12 cellular contexts compared by ENCODE assay signal in genomic region chr9:129761293-129761900, GRCh38. TPM values are rescaled to one million over a fixed set of nuclear protein-coding genes. Genes with fewer than 3 reads are reported as not detected.
DNase-seq lines count a peak whose midpoint lies in the region; ATAC-seq, FAIRE-seq and TF ChIP-seq lines count a peak whose summit lies in the region.
"Had no signal": no experiment of that assay in that cellular context is flagged by ENCODE, and none has a peak within 500 bp of the region (broad histone marks: within the 10 kb centered on the region; RNA-seq: fewer than 3 reads in every experiment).

No MANE protein-coding gene starts in this region.

- no peaks in the 10 kb centered on the region for H3K36me3 ChIP-seq in esophagus (ENCODE audit: control insufficient read depth in 2 of 2, insufficient read depth in 2 of 2, low read length in 1 of 2)
- H3K36me3 ChIP-seq in mesenchymal stem cell (ENCODE audit: control insufficient read depth in 1 of 2, insufficient read depth in 2 of 2, low read depth in 1 of 2, low read length in 2 of 2), result no peaks in the 10 kb centered on the region
- H3K36me3 ChIP-seq in suprapubic skin, result no peaks in the 10 kb centered on the region

- no peaks in the 10 kb centered on the region for H3K79me1 ChIP-seq in mesenchymal stem cell (replicated peaks; ENCODE audit: low read length, poor library complexity, severe bottlenecking)

- peaks cover 19% of the 10 kb centered on the region for H3K27me3 Mint-ChIP-seq in activated naive CD4-positive, alpha-beta T cell treated with anti-CD3 and anti-CD28 coated beads, Interleukin-2, amount 10 ng/mL, durations not matched to agents 7 days and 5 days

- TF ChIP-seq POLR2A in suprapubic skin (IDR thresholded peaks at IDR 0.05), result no peak

- H3K14ac ChIP-seq in mesenchymal stem cell (ENCODE audit: low read length in 2 of 2), result no peak overlapping the region

- no peak overlapping the region for H2BK15ac ChIP-seq in mesenchymal stem cell (ENCODE audit: low read depth, poor library complexity, severe bottlenecking)

- no peak for TF ChIP-seq EP300 in suprapubic skin (IDR thresholded peaks at IDR 0.05)

- peak overlapping the region; percentile 79 for H4K8ac ChIP-seq in mesenchymal stem cell (ENCODE audit: low read length)

- FAIRE-seq in HTR-8/SVneo (lab: Jason Lieb, UNC), result no peak

- H3K4me3 ChIP-seq in esophagus (ENCODE audit: low read depth in 1 of 2, low read length in 2 of 2) (no peak overlapping the region), mesenchymal stem cell (ENCODE audit: insufficient read depth in 1 of 2, low read depth in 1 of 2, low read length in 2 of 2) (peak overlapping the region in 1 of 2 experiments; percentile 53), suprapubic skin (no peak overlapping the region)

- no peak for TF ChIP-seq CTCF in suprapubic skin (IDR thresholded peaks at IDR 0.05)

- CTCF ChIA-PET in activated naive CD4-positive, alpha-beta T cell treated with anti-CD3 and anti-CD28 coated beads, Interleukin-2, amount 10 ng/mL, durations not matched to agents 7 days and 5 days (lab: Charles Lee), result interaction anchor here (1.3 to 1.6 kb wide), 2 partner anchors 12 to 22 kb away, joined by 3 to 4 read pairs; no protein-coding TSS in a partner anchor

- peaks cover 19% of the 10 kb centered on the region for H3K4me1 Mint-ChIP-seq in activated naive CD4-positive, alpha-beta T cell treated with anti-CD3 and anti-CD28 coated beads, Interleukin-2, amount 10 ng/mL, durations not matched to agents 7 days and 5 days
- H3K4me1 Mint-ChIP-seq: stimulated activated effector memory CD8-positive, alpha-beta T cell treated with anti-CD3 and anti-CD28 coated beads, Interleukin-12 subunit alpha, Interleukin-12 subunit beta, amount 100 ng/mL, for 72 hours had no signal

- H3K9me3 Mint-ChIP-seq in activated naive CD4-positive, alpha-beta T cell treated with anti-CD3 and anti-CD28 coated beads, Interleukin-2, amount 10 ng/mL, durations not matched to agents 7 days and 5 days, result no peaks in the 10 kb centered on the region
- H3K9me3 Mint-ChIP-seq: stimulated activated effector memory CD8-positive, alpha-beta T cell treated with anti-CD3 and anti-CD28 coated beads, Interleukin-12 subunit alpha, Interleukin-12 subunit beta, amount 100 ng/mL, for 72 hours had no signal

- peak overlapping the region; percentile 73 for H2BK120ac ChIP-seq in mesenchymal stem cell (ENCODE audit: low read depth, low read length)

- H2BK12ac ChIP-seq in mesenchymal stem cell (ENCODE audit: low read length in 2 of 2), result peak overlapping the region; percentile 76 to 100

- no peak overlapping the region for H3K27ac Mint-ChIP-seq in activated naive CD4-positive, alpha-beta T cell treated with anti-CD3 and anti-CD28 coated beads, Interleukin-2, amount 10 ng/mL, durations not matched to agents 7 days and 5 days
- H3K27ac Mint-ChIP-seq: stimulated activated effector memory CD8-positive, alpha-beta T cell treated with anti-CD3 and anti-CD28 coated beads, Interleukin-12 subunit alpha, Interleukin-12 subunit beta, amount 100 ng/mL, for 72 hours had no signal

- H3K4me2 ChIP-seq in mesenchymal stem cell (ENCODE audit: low read length, poor library complexity, severe bottlenecking), result no peak overlapping the region

- H3K27me3 ChIP-seq in esophagus (ENCODE audit: control insufficient read depth in 1 of 2, insufficient read depth in 2 of 2, low read length in 2 of 2) (no peaks in the 10 kb centered on the region), mesenchymal stem cell (ENCODE audit: control insufficient read depth in 1 of 2, insufficient read depth in 1 of 2, low read length in 2 of 2) (peaks cover 0 to under 1% of the 10 kb centered on the region in 2 experiments), suprapubic skin (no peaks in the 10 kb centered on the region)

- H2BK5ac ChIP-seq in mesenchymal stem cell (ENCODE audit: low read depth, low read length, poor library complexity, severe bottlenecking), result no peak overlapping the region

- H3K4ac ChIP-seq in mesenchymal stem cell (ENCODE audit: low read depth in 1 of 2, low read length in 2 of 2), result peak overlapping the region in 1 of 2 experiments; percentile 95

- H3K4me3 Mint-ChIP-seq in activated naive CD4-positive, alpha-beta T cell treated with anti-CD3 and anti-CD28 coated beads, Interleukin-2, amount 10 ng/mL, durations not matched to agents 7 days and 5 days, result no peak overlapping the region
- H3K4me3 Mint-ChIP-seq: stimulated activated effector memory CD8-positive, alpha-beta T cell treated with anti-CD3 and anti-CD28 coated beads, Interleukin-12 subunit alpha, Interleukin-12 subunit beta, amount 100 ng/mL, for 72 hours had no signal

- H3K18ac ChIP-seq in mesenchymal stem cell (ENCODE audit: low read depth in 1 of 2, low read length in 2 of 2), result peak overlapping the region; percentile 84 to 100

- no peak overlapping the region for H3K23ac ChIP-seq in mesenchymal stem cell (ENCODE audit: low read length in 2 of 2)

- peak; percentile 80 for DNase-seq in HCEC 1CT
- DNase-seq in mesenchymal stem cell, result peak; percentile 99
- peak in 1 of 2 donors; percentile 66 for DNase-seq in suprapubic skin (ENCODE audit: low spot score in 2 of 2)
- no peak for DNase-seq in activated naive CD4-positive, alpha-beta T cell treated with anti-CD3 and anti-CD28 coated beads, Interleukin-2, amount 10 ng/mL, durations not matched to agents 7 days and 5 days
- no peak for DNase-seq in HTR-8/SVneo (ENCODE audit: insufficient read length, low spot score)
- DNase-seq: activated CD4-positive, alpha-beta T cell treated with anti-CD3 and anti-CD28 coated beads, Interleukin-2, amount 50 U/mL, for 48 hours; amniotic stem cell; NCI-H1694 had no signal

- H3K9ac ChIP-seq in mesenchymal stem cell (ENCODE audit: low read length), result peak overlapping the region; percentile 86

- H3K27ac ChIP-seq in esophagus (ENCODE audit: low read depth in 2 of 2, low read length in 1 of 2) (peak overlapping the region; percentile 59 to 72), mesenchymal stem cell (ENCODE audit: low read length, poor library complexity, severe bottlenecking) (no peak overlapping the region), suprapubic skin (peak overlapping the region; percentile 82)

- no peaks in the 10 kb centered on the region for H3K9me3 ChIP-seq in esophagus (ENCODE audit: control insufficient read depth in 2 of 2, insufficient read depth in 1 of 2, low read depth in 1 of 2, low read length in 1 of 2)
- H3K9me3 ChIP-seq in mesenchymal stem cell (ENCODE audit: control insufficient read depth, low read length), result no peaks in the 10 kb centered on the region
- H3K9me3 ChIP-seq in suprapubic skin, result no peaks in the 10 kb centered on the region

- H2AK5ac ChIP-seq in mesenchymal stem cell (ENCODE audit: low read length, severe bottlenecking), result no peak overlapping the region

- ATAC-seq in HG03460 (IDR thresholded peaks at IDR 0.05; ENCODE audit: unreplicated experiment) (no peak), GM21717 (IDR thresholded peaks at IDR 0.05; ENCODE audit: unreplicated experiment) (no peak)
- ATAC-seq: stimulated activated effector memory CD8-positive, alpha-beta T cell treated with anti-CD3 and anti-CD28 coated beads, Interleukin-12 subunit alpha, Interleukin-12 subunit beta, amount 100 ng/mL, for 72 hours had no signal

- H3K4me1 ChIP-seq in esophagus (ENCODE audit: control insufficient read depth in 2 of 2, insufficient read depth in 2 of 2, low read length in 1 of 2), result peaks cover 0 to 5% of the 10 kb centered on the region in 2 donors
- H3K4me1 ChIP-seq in mesenchymal stem cell (ENCODE audit: control insufficient read depth, insufficient read depth, low read depth, low read length), result peaks cover 11% of the 10 kb centered on the region
- peaks cover 23% of the 10 kb centered on the region for H3K4me1 ChIP-seq in suprapubic skin

- peak overlapping the region; percentile 19 for H2AFZ ChIP-seq in mesenchymal stem cell (ENCODE audit: low read depth, low read length)

- WGBS in esophagus, 2 donors, result 56% methylated on average over 11 of the region's 11 CpGs
- 36% methylated on average over 11 of the region's 11 CpGs for WGBS in mesenchymal stem cell
- WGBS in suprapubic skin, result 72% methylated on average over 11 of the region's 11 CpGs

- peak overlapping the region; percentile 84 for H4K91ac ChIP-seq in mesenchymal stem cell (ENCODE audit: low read length)

- H3K36me3 Mint-ChIP-seq in activated naive CD4-positive, alpha-beta T cell treated with anti-CD3 and anti-CD28 coated beads, Interleukin-2, amount 10 ng/mL, durations not matched to agents 7 days and 5 days, result no peaks in the 10 kb centered on the region
- H3K36me3 Mint-ChIP-seq: stimulated activated effector memory CD8-positive, alpha-beta T cell treated with anti-CD3 and anti-CD28 coated beads, Interleukin-12 subunit alpha, Interleukin-12 subunit beta, amount 100 ng/mL, for 72 hours had no signal

RNA-seq across cellular contexts. Expression of gene PTGES, which starts 8.6 kb away (rescaled TPM):
- 10 to 100 TPM in 1 of 2 donors, 1 to 10 TPM in 1; 6.4 to 16.3 TPM for polyA plus RNA-seq in esophagus
- polyA plus RNA-seq in mesenchymal stem cell (2013, experiment 1 of 2), result 9.1 TPM
- polyA plus RNA-seq in mesenchymal stem cell (2013, experiment 2 of 2), result 8.7 TPM
- 10 to 100 TPM; 21.8 to 38.8 (median 24.0) TPM for total RNA-seq in suprapubic skin

RNA-seq across cellular contexts. Expression of gene TOR1B, which starts 41.6 kb away (rescaled TPM):
- polyA plus RNA-seq in esophagus, result 1 to 10 TPM; 8.8 to 9.7 TPM
- 30.4 TPM for polyA plus RNA-seq in mesenchymal stem cell (2013, experiment 1 of 2)
- 33.2 TPM for polyA plus RNA-seq in mesenchymal stem cell (2013, experiment 2 of 2)
- total RNA-seq in suprapubic skin, result 10 to 100 TPM; 18.0 to 24.5 (median 20.8) TPM

Comparison
In these comparisons a context has a peak if more than half of its experiments do, and no peak if none do; other contexts are left out.
1. DNase-seq: peak in HCEC 1CT (single experiment) and mesenchymal stem cell (single experiment); none in activated naive CD4-positive, alpha-beta T cell treated with anti-CD3 and anti-CD28 coated beads, Interleukin-2, amount 10 ng/mL, durations not matched to agents 7 days and 5 days (single experiment) and HTR-8/SVneo (single experiment).